ENCODE assay signal across 17 cellular contexts in genomic region chr7:1480670-1481069, GRCh38. TPM values are rescaled to one million over a fixed set of nuclear protein-coding genes. Genes with fewer than 3 reads are reported as not detected.
DNase-seq lines count a peak whose midpoint lies in the region; ATAC-seq, FAIRE-seq and TF ChIP-seq lines count a peak whose summit lies in the region.
"Had no signal": no experiment of that assay in that cellular context is flagged by ENCODE, and none has a peak within 500 bp of the region (broad histone marks: within the 10 kb centered on the region; RNA-seq: fewer than 3 reads in every experiment).

No MANE protein-coding gene starts in this region.

- no peak for DNase-seq in HCT116 (ENCODE audit: low read depth, low spot score)
- no peak for DNase-seq in WTC11 (ENCODE audit: low spot score)
- no peak for DNase-seq in urothelium cell line (ENCODE audit: low spot score)
- no peak for DNase-seq in sciatic nerve (ENCODE audit: low spot score)
- no peak for DNase-seq in cardiac septum (ENCODE audit: low spot score)
- no peak for DNase-seq in activated CD4-positive, alpha-beta T cell treated with anti-CD3 and anti-CD28 coated beads, Interleukin-2, amount 50 U/mL, for 1 hour
- DNase-seq: C1 segment of cervical spinal cord; Calu3; CD4-positive, alpha-beta memory T cell; COR-L47; DMS53; DMS79 treated with DMSO at 0.1 percent for 48 hours; GF-D8; H9; HFFc6 had no signal

- peaks cover 2 to 35% of the 10 kb centered on the region in 2 experiments; a peak in 2 of 4 replicates for H3K36me3 ChIP-seq in HCT116 (ENCODE audit: control insufficient read depth in 1 of 2, insufficient read depth in 2 of 2, low read length in 2 of 2)

- FAIRE-seq in urothelium cell line (lab: Jason Lieb, UNC) = peak; percentile 35
- FAIRE-seq: GM12891, H1 had no signal

- TF ChIP-seq POLR2A in HCT116 (IDR thresholded peaks at IDR 0.05; ENCODE audit: borderline replicate concordance, extremely low read depth, insufficient read depth, insufficient read length) = no peak

- no peaks in the 10 kb centered on the region for H3K9me2 ChIP-seq in HCT116 (ENCODE audit: insufficient read depth)

- H2AFZ ChIP-seq in HCT116 (ENCODE audit: low read depth, low read length, poor library complexity, severe bottlenecking) = no peak overlapping the region

- H3K9me3 Mint-ChIP-seq in WTC11 = no peaks in the 10 kb centered on the region
- H3K9me3 Mint-ChIP-seq: CD4-positive, alpha-beta memory T cell; H9; HFFc6 had no signal

- RAD21 ChIA-PET in HCT116 (lab: Charles Lee; ENCODE audit: low non-redundant PET in 1 of 2, low total read pairs in 2 of 2, uncharacterized antibody in 2 of 2, unreplicated experiment in 2 of 2) = no interaction called here

- H3K4me3 Mint-ChIP-seq in WTC11 = no peak overlapping the region
- H3K4me3 Mint-ChIP-seq: CD4-positive, alpha-beta memory T cell; H9; HFFc6 had no signal

- intact Hi-C loops in HCT116 (cut with micrococcal nuclease) = no loop called here
- intact Hi-C loops in sciatic nerve (cut with DNase I) = no loop called here
- intact Hi-C loops in cardiac septum (cut with DNase I) = no loop called here

- H4K20me1 ChIP-seq in HCT116 (ENCODE audit: insufficient read depth) = no peaks in the 10 kb centered on the region

- no peaks in the 10 kb centered on the region for H3K9me3 ChIP-seq in HCT116 (ENCODE audit: control insufficient read depth in 1 of 2, insufficient read depth in 1 of 2, low read depth in 1 of 2, low read length in 2 of 2)

- no peaks in the 10 kb centered on the region for H3K79me2 ChIP-seq in HCT116 (ENCODE audit: insufficient read depth, low read length)

- no peak for TF ChIP-seq RAD21 in HCT116 (IDR thresholded peaks at IDR 0.05; ENCODE audit: low read depth)

- no TSS peak for BruUV-seq in HCT116 (replicated peaks; lab: Mats Ljungman, UMichigan)

- H3K4me1 ChIP-seq in HCT116 (ENCODE audit: control insufficient read depth in 1 of 2, insufficient read depth in 2 of 2, low read length in 2 of 2) = no peaks in the 10 kb centered on the region

- H3K27ac ChIP-seq in HCT116 (ENCODE audit: low read depth, low read length) = no peak overlapping the region

- CTCF ChIA-PET in HCT116 (lab: Charles Lee) (no interaction called here), WTC11 (lab: Charles Lee) (no interaction called here)

- no peaks in the 10 kb centered on the region for H3K27me3 ChIP-seq in HCT116 (ENCODE audit: insufficient read depth, low read length)

- POLR2A ChIA-PET in HCT116 (lab: Charles Lee) (no interaction called here), WTC11 (lab: Charles Lee) (no interaction called here)

- H3K4me2 ChIP-seq in HCT116 (ENCODE audit: low read length) = no peak overlapping the region

- no peaks in the 10 kb centered on the region for H3K27me3 Mint-ChIP-seq in WTC11 (ENCODE audit: low read depth)
- H3K27me3 Mint-ChIP-seq: CD4-positive, alpha-beta memory T cell had no signal

- no peak overlapping the region for H3K27ac Mint-ChIP-seq in WTC11
- H3K27ac Mint-ChIP-seq: CD4-positive, alpha-beta memory T cell; H9; HFFc6 had no signal

- no peak overlapping the region for H3K4me3 ChIP-seq in HCT116 (replicated peaks in 1 of 2; ENCODE audit: low read depth in 1 of 2, low read length in 2 of 2)

- no peaks in the 10 kb centered on the region for H3K4me1 Mint-ChIP-seq in WTC11
- H3K4me1 Mint-ChIP-seq: H9 had no signal

- peaks cover 1% of the 10 kb centered on the region; the same call in 1 of the 2 replicates for H3K36me3 Mint-ChIP-seq in WTC11

- no peak overlapping the region for H3K9ac ChIP-seq in HCT116 (ENCODE audit: low read length)

- no peak for TF ChIP-seq CTCF in HCT116 (IDR thresholded peaks at IDR 0.05 in 2 of 3, conservative IDR thresholded peaks at IDR 0.05 in 1 of 3; ENCODE audit: borderline replicate concordance in 1 of 3, insufficient read depth in 1 of 3, low read depth in 2 of 3, low read length in 2 of 3)
- TF ChIP-seq CTCF in WTC11 (IDR thresholded peaks at IDR 0.05) = no peak

- 0 out of 2 replicates have a peak, but pooled peaks have one; percentile 2 for ATAC-seq in HCT116
- ATAC-seq in WTC11 = peak; percentile 43
- no peak for ATAC-seq in sciatic nerve

TF ChIP-seq in HCT116, 20 proteins besides CTCF, POLR2A, EP300 and RAD21:
- no peak for TF ChIP-seq ATF3 (IDR thresholded peaks at IDR 0.05)
- no peak for TF ChIP-seq ZBTB33 (IDR thresholded peaks at IDR 0.05; ENCODE audit: extremely low read depth, insufficient replicate concordance, low read length)
- TF ChIP-seq YY1 (IDR thresholded peaks at IDR 0.05; ENCODE audit: extremely low read depth, insufficient replicate concordance, low read depth, low read length) = no peak
- TF ChIP-seq TCF7L2 (IDR thresholded peaks at IDR 0.05; ENCODE audit: borderline replicate concordance, extremely low read depth, insufficient read depth, insufficient read length) = no peak
- no peak for TF ChIP-seq SP1 (IDR thresholded peaks at IDR 0.05; ENCODE audit: low read depth)
TF ChIP-seq in HCT116: peak in this region for 0.

TF ChIP-seq in WTC11, 78 proteins besides CTCF, POLR2A, EP300 and RAD21:
- TF ChIP-seq ZNF423 (CRISPR knock-in tag; IDR thresholded peaks at IDR 0.05) (no peak), KAT7 (CRISPR knock-in tag; IDR thresholded peaks at IDR 0.05; ENCODE audit: borderline replicate concordance) (no peak), IRF1 (CRISPR knock-in tag; IDR thresholded peaks at IDR 0.05) (no peak), TEAD1 (CRISPR knock-in tag; IDR thresholded peaks at IDR 0.05) (no peak), SMAD3 (CRISPR knock-in tag; IDR thresholded peaks at IDR 0.05; ENCODE audit: borderline replicate concordance) (no peak), NR2C2 (CRISPR knock-in tag; IDR thresholded peaks at IDR 0.05) (no peak), JUN (CRISPR knock-in tag; IDR thresholded peaks at IDR 0.05) (no peak), FOXJ3 (CRISPR knock-in tag; IDR thresholded peaks at IDR 0.05; ENCODE audit: borderline replicate concordance) (no peak), ZNF281 (CRISPR knock-in tag; IDR thresholded peaks at IDR 0.05) (no peak)
TF ChIP-seq in WTC11: peak in this region for 0.

RNA-seq across cellular contexts. Expression of gene MICALL2, which starts 21.4 kb away (rescaled TPM):
- total RNA-seq in HCT116 (2021; ENCODE audit: unreplicated experiment) (60.7 TPM), WTC11 (2021) (13.6 to 15.7 TPM (median 14.1 TPM) in 3 replicates), sciatic nerve (127 TPM), cardiac septum (19.7 TPM)
- polyA plus RNA-seq in HCT116 (2012) = 37.9 and 38.6 TPM in 2 replicates

RNA-seq across cellular contexts. Expression of gene INTS1, which starts 23.5 kb away (rescaled TPM):
- total RNA-seq in HCT116 (2021; ENCODE audit: unreplicated experiment) (167 TPM), WTC11 (2021) (143 to 161 TPM (median 150 TPM) in 3 replicates), sciatic nerve (78.4 TPM), cardiac septum (54.7 TPM)
- polyA plus RNA-seq in HCT116 (2012) = 100 TPM in 2 replicates

RNA-seq across cellular contexts. Expression of gene MAFK, which starts 49.8 kb away (rescaled TPM):
- total RNA-seq in HCT116 (2021; ENCODE audit: unreplicated experiment) (56.3 TPM), WTC11 (2021) (15.7 to 21.7 TPM (median 18.7 TPM) in 3 replicates), sciatic nerve (57.2 TPM), cardiac septum (192 TPM)
- 35.3 and 61.9 TPM in 2 replicates for polyA plus RNA-seq in HCT116 (2012)
